ENCODE assay signal across 9 cellular contexts in the genomic region with DNA sequence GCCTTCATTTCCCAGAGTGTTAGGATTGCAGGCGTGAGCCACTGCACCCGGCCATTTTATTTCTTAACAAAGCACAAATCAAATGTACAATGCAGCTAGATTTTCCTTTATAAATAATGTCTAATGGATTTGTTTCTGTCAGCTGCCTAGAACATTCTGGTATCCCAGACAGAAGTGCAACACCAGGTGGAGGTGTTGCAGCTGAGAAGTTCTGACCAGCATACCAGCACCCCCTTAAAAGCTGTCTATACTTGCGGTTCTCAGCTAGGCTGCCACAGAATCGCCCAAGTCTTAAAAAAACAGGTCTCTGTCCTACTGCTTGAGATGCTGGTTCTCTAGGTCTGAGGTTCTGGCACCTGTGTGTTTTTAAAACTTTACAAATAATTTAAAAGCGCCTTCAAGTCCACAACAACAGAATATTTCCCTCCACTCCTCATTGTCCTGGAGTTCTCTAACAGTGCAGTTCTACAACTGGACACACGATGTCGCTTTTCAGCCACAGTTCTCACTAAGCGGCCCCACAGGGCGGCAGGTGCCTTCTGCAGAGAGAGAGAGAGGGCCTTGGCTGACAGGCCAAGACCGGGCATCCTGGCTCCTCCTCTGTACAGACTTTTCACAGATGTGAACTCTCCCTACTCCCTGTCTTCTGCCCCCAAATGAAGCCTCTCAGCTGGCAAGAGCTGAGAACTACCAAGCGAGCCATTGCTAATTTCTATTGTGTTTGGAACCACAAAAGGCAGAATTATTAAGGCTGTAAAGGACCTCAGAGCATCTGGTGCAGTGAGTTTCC. TPM values are rescaled to one million over a fixed set of nuclear protein-coding genes. Genes with fewer than 3 reads are reported as not detected.
A peak's percentile ranks its signal among the peaks of the same experiment; 100 is the strongest.
DNase-seq lines count a peak whose midpoint lies in the region; ATAC-seq and TF ChIP-seq lines count a peak whose summit lies in the region.
"Had no signal": no experiment of that assay in that cellular context is flagged by ENCODE, and none has a peak within 500 bp of the region (broad histone marks: within the 10 kb centered on the region; RNA-seq: fewer than 3 reads in every experiment).

No MANE protein-coding gene starts in this region.

- peaks cover 5% of the 10 kb centered on the region for H3K4me1 ChIP-seq in right cardiac atrium (ENCODE audit: control insufficient read depth, insufficient read depth, low read length)

- H3K4me3 ChIP-seq in right cardiac atrium (ENCODE audit: low read length) (no peak overlapping the region), retinal pigment epithelial cell (ENCODE audit: low read length) (no peak overlapping the region)
- H3K4me3 ChIP-seq: BLaER1 treated with 17β-estradiol and CSF1 and Interleukin-3, amounts not matched to agents 10 nM and 100 nM had no signal

- H3K27ac ChIP-seq in right cardiac atrium (ENCODE audit: low read length) = no peak overlapping the region
- H3K27ac ChIP-seq: BLaER1 treated with 17β-estradiol and CSF1 and Interleukin-3, amounts not matched to agents 10 nM and 100 nM had no signal

- 29% methylated on average over 11 of the region's 11 CpGs for WGBS in right cardiac atrium

- H3K27me3 ChIP-seq in right cardiac atrium (ENCODE audit: control insufficient read depth, insufficient read depth) = no peaks in the 10 kb centered on the region

- DNase-seq in activated gamma-delta T cell treated with Interleukin-2 at 50 U/mL for 16 hours (peak; percentile 74), activated gamma-delta T cell (lab: John Stamatoyannopoulos, UW) (no peak), NCI-H1694 (lab: John Stamatoyannopoulos, UW) (peak; percentile 86), T-helper 2 cell (peak; percentile 28 to 79 (median 58)), amygdala (lab: John Stamatoyannopoulos, UW) (peak in 50 of 56 donors; percentile 4 to 83 (median 38)), right cardiac atrium (peak; percentile 70 to 87 (median 81)), retinal pigment epithelial cell (ENCODE audit: low read depth) (no peak)

- ATAC-seq in right cardiac atrium = peak; percentile 79 to 82
- ATAC-seq in GM19395 (IDR thresholded peaks at IDR 0.05; ENCODE audit: unreplicated experiment) = no peak

- no peaks in the 10 kb centered on the region for H3K9me3 ChIP-seq in right cardiac atrium (ENCODE audit: control insufficient read depth, low read length)

- intact Hi-C loops in right cardiac atrium (cut with DNase I) = loop anchor here in 3 of 4 donors (2.0 kb wide), 2 partner anchors 65 to 67 kb away; a partner anchor contains a TSS

- peak; percentile 94 for TF ChIP-seq CTCF in retinal pigment epithelial cell (conservative IDR thresholded peaks at IDR 0.05; ENCODE audit: low read depth, low read length)

RNA-seq across cellular contexts. Expression of a gene that starts 32.6 kb away (rescaled TPM):
- 10 to 100 TPM in 2 of 4 donors, 1 to 10 TPM in 2; 4.2 to 16.8 (median 7.6) TPM for total RNA-seq in right cardiac atrium
- polyA plus RNA-seq in right cardiac atrium = 11.2 TPM

Comparison
In these comparisons a context has a peak if more than half of its experiments do, and no peak if none do; other contexts are left out.
1. DNase-seq: peak in activated gamma-delta T cell treated with Interleukin-2 at 50 U/mL for 16 hours (single experiment), NCI-H1694 (single experiment), T-helper 2 cell (5 of 5), amygdala (50 of 56) and right cardiac atrium (3 of 3); none in activated gamma-delta T cell (single experiment) and retinal pigment epithelial cell (single experiment).